7 cellular contexts compared by ENCODE assay signal in the genomic region with DNA sequence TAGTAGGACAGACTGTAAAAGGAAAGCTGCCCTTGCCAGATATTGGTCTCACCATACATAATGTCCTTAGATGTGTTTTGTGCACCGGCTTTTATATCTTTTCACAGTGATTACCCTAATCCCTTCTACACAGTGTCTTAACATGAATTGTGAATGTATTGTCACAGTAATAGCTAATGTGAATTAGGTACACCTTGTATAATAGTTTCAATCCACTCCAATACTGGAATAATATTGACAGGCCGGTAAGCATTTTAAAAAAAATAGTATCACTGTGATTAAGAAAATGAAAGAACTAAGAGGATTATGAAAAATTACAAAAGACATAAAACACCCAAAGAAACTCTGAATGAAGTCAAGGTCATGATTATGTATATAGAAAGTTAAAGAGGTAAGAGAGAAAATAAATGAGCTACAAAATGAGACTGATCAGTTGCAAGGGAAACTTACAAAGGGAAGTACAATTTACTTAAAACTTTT.
"Had no signal": no experiment of that assay in that cellular context is flagged by ENCODE, and none has a peak within 500 bp of the region (broad histone marks: within the 10 kb centered on the region; RNA-seq: fewer than 3 reads in every experiment).

No MANE protein-coding gene starts in this region.

- ATAC-seq: GM12878 had no signal

- DNase-seq: GDM1, GF-D8 had no signal

- FAIRE-seq: GM12878, GM12891, GM12892, GM18507, GM19239 had no signal

- H3K4me3 ChIP-seq: GM12878 had no signal
